ENCODE assay signal across 1 cellular context in the genomic region with DNA sequence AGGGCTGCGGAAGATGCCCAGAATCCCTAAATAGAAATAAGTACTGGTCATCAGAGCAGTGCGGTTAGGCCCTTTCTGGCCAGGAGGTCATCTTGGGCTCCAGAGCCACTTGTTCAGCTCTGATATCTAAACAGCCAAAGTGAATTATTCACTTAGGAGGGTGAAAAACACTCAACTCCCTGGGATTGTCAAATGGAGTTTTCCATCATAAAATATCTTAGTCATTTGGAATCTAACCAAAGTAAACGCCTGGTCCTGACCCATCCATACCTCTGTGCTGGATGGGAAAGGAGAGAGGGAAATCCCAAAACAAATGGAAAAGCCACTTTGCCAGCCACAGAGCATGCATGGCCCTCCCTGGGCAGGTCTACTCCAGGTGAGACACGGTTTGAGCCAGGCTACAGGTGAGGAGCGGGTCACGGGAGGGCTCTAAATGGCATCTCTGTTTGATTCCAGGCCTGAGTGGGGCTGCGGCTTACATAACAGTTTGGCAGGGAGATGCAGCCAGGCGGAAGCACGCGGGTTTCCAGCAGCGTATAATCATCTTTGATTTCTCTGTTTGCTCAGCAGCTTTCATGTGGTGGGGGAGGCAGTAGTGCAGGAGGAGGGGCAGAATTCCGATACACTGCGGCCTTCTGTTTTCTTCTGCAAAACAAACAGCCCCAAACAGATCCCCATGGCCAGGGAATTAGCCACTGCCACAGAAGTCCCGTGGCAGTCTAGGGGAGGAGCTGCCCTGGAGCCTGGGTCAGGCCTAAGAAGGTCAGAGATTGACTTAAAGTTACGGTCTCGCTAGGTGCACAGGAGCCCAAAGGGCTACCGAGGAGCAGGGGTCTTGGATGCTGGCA.
A peak's percentile ranks its signal among the peaks of the same experiment; 100 is the strongest.
TF ChIP-seq lines count a peak whose summit lies in the region.

No MANE protein-coding gene starts in this region.

TF ChIP-seq in HEK293, 187 proteins besides CTCF, POLR2A, EP300 and RAD21 (continued from another document and continues in another):
- 0 out of 2 replicates have a peak, but pooled peaks have one; percentile 34 for TF ChIP-seq ZNF2 (tag by site-specific recombination; IDR thresholded peaks at IDR 0.05)
- 0 out of 2 replicates have a peak, but pooled peaks have one; percentile 39 for TF ChIP-seq PRDM4 (tag by site-specific recombination; IDR thresholded peaks at IDR 0.05)
- no peak for TF ChIP-seq ZNF776 (tag by site-specific recombination; IDR thresholded peaks at IDR 0.05; ENCODE audit: borderline replicate concordance)
- peak; percentile 86 for TF ChIP-seq ZNF843 (tag by site-specific recombination; IDR thresholded peaks at IDR 0.05)
- 0 out of 2 replicates have a peak, but pooled peaks have one; percentile 13 for TF ChIP-seq KLF9 (tag by site-specific recombination; IDR thresholded peaks at IDR 0.05; ENCODE audit: low read depth)
- no peak for TF ChIP-seq ZSCAN5A (tag by site-specific recombination; IDR thresholded peaks at IDR 0.05)
- TF ChIP-seq, protein P1, sequence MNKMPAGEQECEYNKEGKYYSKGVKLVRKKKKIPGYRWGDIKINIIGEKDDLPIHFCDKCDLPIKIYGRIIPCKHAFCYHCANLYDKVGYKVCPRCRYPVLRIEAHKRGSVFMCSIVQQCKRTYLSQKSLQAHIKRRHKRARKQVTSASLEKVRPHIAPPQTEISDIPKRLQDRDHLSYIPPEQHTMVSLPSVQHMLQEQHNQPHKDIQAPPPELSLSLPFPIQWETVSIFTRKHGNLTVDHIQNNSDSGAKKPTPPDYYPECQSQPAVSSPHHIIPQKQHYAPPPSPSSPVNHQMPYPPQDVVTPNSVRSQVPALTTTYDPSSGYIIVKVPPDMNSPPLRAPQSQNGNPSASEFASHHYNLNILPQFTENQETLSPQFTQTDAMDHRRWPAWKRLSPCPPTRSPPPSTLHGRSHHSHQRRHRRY (tag by site-specific recombination; IDR thresholded peaks at IDR 0.05) = no peak
- peak; percentile 93 for TF ChIP-seq GFI1B (tag by site-specific recombination; IDR thresholded peaks at IDR 0.05)
- TF ChIP-seq ZBTB10 (tag by site-specific recombination; IDR thresholded peaks at IDR 0.05) = no peak
- no peak for TF ChIP-seq ATF2 (tag by site-specific recombination; IDR thresholded peaks at IDR 0.05; ENCODE audit: low read depth)
- TF ChIP-seq, protein P2, sequence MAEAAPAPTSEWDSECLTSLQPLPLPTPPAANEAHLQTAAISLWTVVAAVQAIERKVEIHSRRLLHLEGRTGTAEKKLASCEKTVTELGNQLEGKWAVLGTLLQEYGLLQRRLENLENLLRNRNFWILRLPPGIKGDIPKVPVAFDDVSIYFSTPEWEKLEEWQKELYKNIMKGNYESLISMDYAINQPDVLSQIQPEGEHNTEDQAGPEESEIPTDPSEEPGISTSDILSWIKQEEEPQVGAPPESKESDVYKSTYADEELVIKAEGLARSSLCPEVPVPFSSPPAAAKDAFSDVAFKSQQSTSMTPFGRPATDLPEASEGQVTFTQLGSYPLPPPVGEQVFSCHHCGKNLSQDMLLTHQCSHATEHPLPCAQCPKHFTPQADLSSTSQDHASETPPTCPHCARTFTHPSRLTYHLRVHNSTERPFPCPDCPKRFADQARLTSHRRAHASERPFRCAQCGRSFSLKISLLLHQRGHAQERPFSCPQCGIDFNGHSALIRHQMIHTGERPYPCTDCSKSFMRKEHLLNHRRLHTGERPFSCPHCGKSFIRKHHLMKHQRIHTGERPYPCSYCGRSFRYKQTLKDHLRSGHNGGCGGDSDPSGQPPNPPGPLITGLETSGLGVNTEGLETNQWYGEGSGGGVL (tag by site-specific recombination; IDR thresholded peaks at IDR 0.05) = peak; percentile 52
- no peak for TF ChIP-seq ZNF266 (tag by site-specific recombination; IDR thresholded peaks at IDR 0.05; ENCODE audit: low read depth)
- no peak for TF ChIP-seq ZBTB48 (tag by site-specific recombination; IDR thresholded peaks at IDR 0.05)
- TF ChIP-seq, protein P3, sequence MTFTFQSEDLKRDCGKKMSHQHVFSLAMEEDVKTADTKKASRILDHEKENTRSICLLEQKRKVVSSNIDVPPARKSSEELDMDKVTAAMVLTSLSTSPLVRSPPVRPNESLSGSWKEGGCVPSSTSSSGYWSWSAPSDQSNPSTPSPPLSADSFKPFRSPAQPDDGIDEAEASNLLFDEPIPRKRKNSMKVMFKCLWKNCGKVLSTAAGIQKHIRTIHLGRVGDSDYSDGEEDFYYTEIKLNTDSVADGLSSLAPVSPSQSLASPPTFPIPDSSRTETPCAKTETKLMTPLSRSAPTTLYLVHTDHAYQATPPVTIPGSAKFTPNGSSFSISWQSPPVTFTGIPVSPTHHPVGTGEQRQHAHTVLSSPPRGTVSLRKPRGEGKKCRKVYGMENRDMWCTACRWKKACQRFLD (tag by site-specific recombination; IDR thresholded peaks at IDR 0.05) = no peak
- peak; percentile 98 for TF ChIP-seq ZNF600 (tag by site-specific recombination; IDR thresholded peaks at IDR 0.05)
- TF ChIP-seq ZEB2 (tag by site-specific recombination; IDR thresholded peaks at IDR 0.05) = peak; percentile 89
- TF ChIP-seq ZSCAN30 (tag by site-specific recombination; IDR thresholded peaks at IDR 0.05) = peak; percentile 81
- TF ChIP-seq ZSCAN23 (tag by site-specific recombination; IDR thresholded peaks at IDR 0.05) = no peak
- TF ChIP-seq, protein P4, sequence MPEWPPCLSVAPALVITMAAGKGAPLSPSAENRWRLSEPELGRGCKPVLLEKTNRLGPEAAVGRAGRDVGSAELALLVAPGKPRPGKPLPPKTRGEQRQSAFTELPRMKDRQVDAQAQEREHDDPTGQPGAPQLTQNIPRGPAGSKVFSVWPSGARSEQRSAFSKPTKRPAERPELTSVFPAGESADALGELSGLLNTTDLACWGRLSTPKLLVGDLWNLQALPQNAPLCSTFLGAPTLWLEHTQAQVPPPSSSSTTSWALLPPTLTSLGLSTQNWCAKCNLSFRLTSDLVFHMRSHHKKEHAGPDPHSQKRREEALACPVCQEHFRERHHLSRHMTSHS (tag by site-specific recombination; IDR thresholded peaks at IDR 0.05) = peak; percentile 73; the same call in 1 of the 2 replicates
- peak; percentile 76 for TF ChIP-seq TCF7L2 (IDR thresholded peaks at IDR 0.05; ENCODE audit: borderline replicate concordance, low read depth, low read length)
- no peak for TF ChIP-seq ZNF121 (tag by site-specific recombination; IDR thresholded peaks at IDR 0.05)
- 0 out of 2 replicates have a peak, but pooled peaks have one; percentile 19 for TF ChIP-seq GLIS2 (tag by site-specific recombination; IDR thresholded peaks at IDR 0.05)
- TF ChIP-seq, protein P5, sequence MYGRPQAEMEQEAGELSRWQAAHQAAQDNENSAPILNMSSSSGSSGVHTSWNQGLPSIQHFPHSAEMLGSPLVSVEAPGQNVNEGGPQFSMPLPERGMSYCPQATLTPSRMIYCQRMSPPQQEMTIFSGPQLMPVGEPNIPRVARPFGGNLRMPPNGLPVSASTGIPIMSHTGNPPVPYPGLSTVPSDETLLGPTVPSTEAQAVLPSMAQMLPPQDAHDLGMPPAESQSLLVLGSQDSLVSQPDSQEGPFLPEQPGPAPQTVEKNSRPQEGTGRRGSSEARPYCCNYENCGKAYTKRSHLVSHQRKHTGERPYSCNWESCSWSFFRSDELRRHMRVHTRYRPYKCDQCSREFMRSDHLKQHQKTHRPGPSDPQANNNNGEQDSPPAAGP (tag by site-specific recombination; IDR thresholded peaks at IDR 0.05) = peak; percentile 66; the same call in 1 of the 2 replicates
- TF ChIP-seq, protein P6, sequence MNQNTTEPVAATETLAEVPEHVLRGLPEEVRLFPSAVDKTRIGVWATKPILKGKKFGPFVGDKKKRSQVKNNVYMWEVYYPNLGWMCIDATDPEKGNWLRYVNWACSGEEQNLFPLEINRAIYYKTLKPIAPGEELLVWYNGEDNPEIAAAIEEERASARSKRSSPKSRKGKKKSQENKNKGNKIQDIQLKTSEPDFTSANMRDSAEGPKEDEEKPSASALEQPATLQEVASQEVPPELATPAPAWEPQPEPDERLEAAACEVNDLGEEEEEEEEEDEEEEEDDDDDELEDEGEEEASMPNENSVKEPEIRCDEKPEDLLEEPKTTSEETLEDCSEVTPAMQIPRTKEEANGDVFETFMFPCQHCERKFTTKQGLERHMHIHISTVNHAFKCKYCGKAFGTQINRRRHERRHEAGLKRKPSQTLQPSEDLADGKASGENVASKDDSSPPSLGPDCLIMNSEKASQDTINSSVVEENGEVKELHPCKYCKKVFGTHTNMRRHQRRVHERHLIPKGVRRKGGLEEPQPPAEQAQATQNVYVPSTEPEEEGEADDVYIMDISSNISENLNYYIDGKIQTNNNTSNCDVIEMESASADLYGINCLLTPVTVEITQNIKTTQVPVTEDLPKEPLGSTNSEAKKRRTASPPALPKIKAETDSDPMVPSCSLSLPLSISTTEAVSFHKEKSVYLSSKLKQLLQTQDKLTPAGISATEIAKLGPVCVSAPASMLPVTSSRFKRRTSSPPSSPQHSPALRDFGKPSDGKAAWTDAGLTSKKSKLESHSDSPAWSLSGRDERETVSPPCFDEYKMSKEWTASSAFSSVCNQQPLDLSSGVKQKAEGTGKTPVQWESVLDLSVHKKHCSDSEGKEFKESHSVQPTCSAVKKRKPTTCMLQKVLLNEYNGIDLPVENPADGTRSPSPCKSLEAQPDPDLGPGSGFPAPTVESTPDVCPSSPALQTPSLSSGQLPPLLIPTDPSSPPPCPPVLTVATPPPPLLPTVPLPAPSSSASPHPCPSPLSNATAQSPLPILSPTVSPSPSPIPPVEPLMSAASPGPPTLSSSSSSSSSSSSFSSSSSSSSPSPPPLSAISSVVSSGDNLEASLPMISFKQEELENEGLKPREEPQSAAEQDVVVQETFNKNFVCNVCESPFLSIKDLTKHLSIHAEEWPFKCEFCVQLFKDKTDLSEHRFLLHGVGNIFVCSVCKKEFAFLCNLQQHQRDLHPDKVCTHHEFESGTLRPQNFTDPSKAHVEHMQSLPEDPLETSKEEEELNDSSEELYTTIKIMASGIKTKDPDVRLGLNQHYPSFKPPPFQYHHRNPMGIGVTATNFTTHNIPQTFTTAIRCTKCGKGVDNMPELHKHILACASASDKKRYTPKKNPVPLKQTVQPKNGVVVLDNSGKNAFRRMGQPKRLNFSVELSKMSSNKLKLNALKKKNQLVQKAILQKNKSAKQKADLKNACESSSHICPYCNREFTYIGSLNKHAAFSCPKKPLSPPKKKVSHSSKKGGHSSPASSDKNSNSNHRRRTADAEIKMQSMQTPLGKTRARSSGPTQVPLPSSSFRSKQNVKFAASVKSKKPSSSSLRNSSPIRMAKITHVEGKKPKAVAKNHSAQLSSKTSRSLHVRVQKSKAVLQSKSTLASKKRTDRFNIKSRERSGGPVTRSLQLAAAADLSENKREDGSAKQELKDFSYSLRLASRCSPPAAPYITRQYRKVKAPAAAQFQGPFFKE (tag by site-specific recombination; IDR thresholded peaks at IDR 0.05; ENCODE audit: borderline replicate concordance) = no peak
- 0 out of 2 replicates have a peak, but pooled peaks have one; percentile 35 for TF ChIP-seq ZBTB8A (tag by site-specific recombination; IDR thresholded peaks at IDR 0.05)
